In genomic region chr3:67654832-67655152, GRCh38 we compare ENCODE assay signal across 7 cellular contexts. TPM values are rescaled to one million over a fixed set of nuclear protein-coding genes. Genes with fewer than 3 reads are reported as not detected.
DNase-seq lines count a peak whose midpoint lies in the region; ATAC-seq and TF ChIP-seq lines count a peak whose summit lies in the region.

No MANE protein-coding gene starts in this region.

- peak overlapping the region; percentile 71 for H3K4me3 ChIP-seq in HFF-Myc (replicated peaks; ENCODE audit: low read depth, low read length)
- peak overlapping the region; percentile 80 for H3K4me3 ChIP-seq in WI38 (ENCODE audit: low read depth, low read length)
- H3K4me3 ChIP-seq in heart left ventricle: peak overlapping the region; percentile 70 to 97 (median 88)
- peak overlapping the region; percentile 72 for H3K4me3 ChIP-seq in skeletal muscle cell (ENCODE audit: low read depth, low read length)

- ATAC-seq in heart left ventricle: peak; percentile 23 to 56 (median 32)
- ATAC-seq in HG02938 (IDR thresholded peaks at IDR 0.05; ENCODE audit: unreplicated experiment): no peak

- H3K27me3 ChIP-seq in heart left ventricle: no peaks in the 10 kb centered on the region

- WGBS in heart left ventricle, 4 donors: 0 to 16% (median 11%) methylated on average over 5 to 11 of the region's 11 CpGs

- H3K4me1 ChIP-seq in heart left ventricle: peaks cover 0 to 30% (median 12%) of the 10 kb centered on the region in 12 donors

- DNase-seq in HFF-Myc (ENCODE audit: extremely low read depth, low read depth) (no peak), heart left ventricle (no peak), skeletal muscle cell (ENCODE audit: low read depth) (no peak), HuH-7 (ENCODE audit: low spot score) (no peak), NCI-H2107 (lab: John Stamatoyannopoulos, UW) (no peak)

- intact Hi-C loops in heart left ventricle (cut with DNase I): loop anchor here in 3 of 10 donors (5.0 to 10.0 kb wide), 4 partner anchors 240 to 660 kb away; partner anchors contain the start of gene KBTBD8 (in 1 of the 3)

- no peak for TF ChIP-seq POLR2A in heart left ventricle (IDR thresholded peaks at IDR 0.05)

- H3K27ac ChIP-seq in heart left ventricle: peak overlapping the region; percentile 91 to 98 (median 96)

- no peak for TF ChIP-seq CTCF in HFF-Myc (IDR thresholded peaks at IDR 0.05; ENCODE audit: low read depth, low read length, missing control alignments)
- no peak for TF ChIP-seq CTCF in WI38 (IDR thresholded peaks at IDR 0.05; ENCODE audit: low read depth, low read length)
- no peak for TF ChIP-seq CTCF in heart left ventricle (IDR thresholded peaks at IDR 0.05)

- no peaks in the 10 kb centered on the region for H3K9me3 ChIP-seq in heart left ventricle

- H3K36me3 ChIP-seq in heart left ventricle: no peaks in the 10 kb centered on the region

RNA-seq across cellular contexts. Expression of gene SUCLG2, which starts 0.4 kb away (rescaled TPM):
- total RNA-seq in heart left ventricle: 100 to 1,000 TPM in 2 of 9 donors, 10 to 100 TPM in 7; 64.0 to 119 (median 83.9) TPM
- polyA plus RNA-seq in heart left ventricle: 10 to 100 TPM; 41.6 to 70.6 TPM
